Comparison of ENCODE assay signal across 9 cellular contexts in genomic region chr1:99010679-99011078, GRCh38. TPM values are rescaled to one million over a fixed set of nuclear protein-coding genes. Genes with fewer than 3 reads are reported as not detected.
"Had no signal": no experiment of that assay in that cellular context is flagged by ENCODE, and none has a peak within 500 bp of the region (broad histone marks: within the 10 kb centered on the region; RNA-seq: fewer than 3 reads in every experiment).

No MANE protein-coding gene starts in this region.

- H2AFZ ChIP-seq: GM23248 had no signal

- FAIRE-seq: H54, HTR-8/SVneo had no signal

- H3K4me3 ChIP-seq: GM23248 had no signal

- H3K9me3 Mint-ChIP-seq: H9 had no signal

- H3K27ac Mint-ChIP-seq: H9 had no signal

- H3K9ac ChIP-seq: GM23248, KMS-11 had no signal

- H3K4me2 ChIP-seq: KMS-11 had no signal

- H3K4me3 Mint-ChIP-seq: H9 had no signal

- H3K27ac ChIP-seq: GM23248, KMS-11 had no signal

- DNase-seq: GM23248, GOT3, H9, HCEC 1CT, KBM-7 had no signal

RNA-seq across cellular contexts. Expression of gene PLPPR5, which starts 6.0 kb away (rescaled TPM):
- total RNA-seq: GM23248, HT-29 had no signal
- polyA plus RNA-seq: GM23248 had no signal
